In the genomic region with DNA sequence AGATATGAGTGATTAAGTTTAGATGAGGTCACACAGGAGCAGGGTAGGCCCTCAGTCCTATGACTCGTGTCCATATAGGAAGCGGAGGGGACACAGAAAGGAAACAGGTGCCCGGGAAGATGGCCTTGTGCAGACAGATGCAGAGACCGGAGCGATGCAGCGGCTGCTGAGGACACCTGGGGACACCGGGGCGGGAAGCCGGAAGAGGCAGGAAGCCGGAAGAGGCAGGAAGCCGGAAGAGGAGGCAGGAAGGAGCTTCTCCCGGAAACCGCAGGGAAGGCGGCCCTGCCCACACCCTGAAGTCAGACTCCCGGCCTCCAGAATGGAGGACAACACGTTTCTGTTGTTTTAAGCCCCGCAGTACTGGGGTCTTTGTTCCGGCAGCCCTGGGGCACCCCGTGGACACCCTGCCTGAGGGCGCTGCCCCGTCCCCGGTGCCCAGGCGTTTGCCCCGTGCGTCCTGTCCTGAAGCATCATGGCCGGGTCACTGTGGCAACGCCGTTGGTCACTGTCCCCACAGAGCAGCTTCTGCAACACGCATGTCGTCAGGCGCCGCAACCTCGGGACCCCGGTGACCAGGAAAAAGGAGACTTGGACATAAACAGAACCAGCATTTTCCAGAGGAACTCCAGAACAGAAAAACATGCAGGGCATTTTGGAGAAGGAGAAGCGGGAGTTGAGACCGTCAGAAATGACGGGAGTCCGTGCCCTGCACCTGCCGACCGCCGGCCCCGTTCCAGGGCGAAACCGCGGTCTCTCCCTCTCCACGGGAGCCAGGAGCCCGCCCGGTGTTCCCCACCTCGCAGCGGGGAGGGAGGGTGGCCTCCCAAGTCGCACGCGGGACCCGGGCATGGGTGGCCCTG, we compare ENCODE assay signal across 9 cellular contexts.
DNase-seq lines count a peak whose midpoint lies in the region; ATAC-seq, FAIRE-seq and TF ChIP-seq lines count a peak whose summit lies in the region.
"Had no signal": no experiment of that assay in that cellular context is flagged by ENCODE, and none has a peak within 500 bp of the region (broad histone marks: within the 10 kb centered on the region; RNA-seq: fewer than 3 reads in every experiment).

No MANE protein-coding gene starts in this region.

- peaks cover 17 to 78% of the 10 kb centered on the region in 2 experiments for H3K27me3 ChIP-seq in HepG2 (ENCODE audit: control insufficient read depth in 1 of 2, insufficient read depth in 2 of 2, low read length in 2 of 2)
- H3K27me3 ChIP-seq in thymus (ENCODE audit: control insufficient read depth, insufficient read depth): peaks cover 22% of the 10 kb centered on the region

- H3K4me1 ChIP-seq in HepG2 (ENCODE audit: insufficient read depth, low read length): no peaks in the 10 kb centered on the region
- peaks cover 4% of the 10 kb centered on the region for H3K4me1 ChIP-seq in thymus (ENCODE audit: control insufficient read depth, insufficient read depth, low read length)
- H3K4me1 ChIP-seq: SJSA1 had no signal

- no peak for TF ChIP-seq RAD21 in HepG2 (CRISPR knock-in tag; IDR thresholded peaks at IDR 0.05)

- CTCF ChIA-PET in HepG2 (lab: Yijun Ruan, JAX; ENCODE audit: low intra/inter-chr PET ratio, low total read pairs): no interaction called here

- no peaks in the 10 kb centered on the region for H3K79me2 ChIP-seq in HepG2 (ENCODE audit: insufficient read depth, low read length)

- no peak overlapping the region for H2AFZ ChIP-seq in HepG2 (ENCODE audit: low read length)

- H3K4me3 ChIP-seq in HepG2 (replicated peaks in 1 of 3; ENCODE audit: insufficient read depth in 1 of 3, low read depth in 2 of 3, low read length in 3 of 3) (no peak overlapping the region), thymus (ENCODE audit: low read length) (peak overlapping the region; percentile 40)
- H3K4me3 ChIP-seq: SJSA1 had no signal

- in situ Hi-C loops in HepG2 (cut with HindIII; ENCODE audit: extremely low pct_ligation_motif_present, low pct_unique_long_range_greater_than_20kb): no loop called here

- BruUV-seq in HepG2 (replicated peaks; lab: Mats Ljungman, UMichigan): no TSS peak

- H4K20me1 ChIP-seq in HepG2 (ENCODE audit: insufficient read depth, low read length): no peaks in the 10 kb centered on the region; the same call in 1 of the 2 replicates

- ATAC-seq in HepG2 (no peak), sciatic nerve (no peak), HG02840 (IDR thresholded peaks at IDR 0.05; ENCODE audit: low FRiP score, unreplicated experiment) (no peak)

- DNase-seq in activated naive CD4-positive, alpha-beta T cell treated with Interleukin-2 at 50 U/mL for 16 hours: peak; percentile 49
- DNase-seq in activated naive CD4-positive, alpha-beta T cell (lab: John Stamatoyannopoulos, UW): no peak
- DNase-seq in activated CD4-positive, alpha-beta T cell treated with anti-CD3 and anti-CD28 coated beads, Interleukin-2, amount 50 U/mL, for 48 hours: peak; percentile 60 to 67
- DNase-seq in HepG2 (ENCODE audit: low spot score) (no peak), sciatic nerve (ENCODE audit: low spot score) (no peak), HT-29 (ENCODE audit: low spot score) (no peak)

- no peak overlapping the region for H3K27ac ChIP-seq in HepG2 (ENCODE audit: extremely low read length, insufficient read depth, low read length)
- H3K27ac ChIP-seq in thymus (ENCODE audit: low read depth): no peak overlapping the region
- H3K27ac ChIP-seq: SJSA1 had no signal

- 57% methylated on average over 25 of the region's 54 CpGs for WGBS in HepG2 (ENCODE audit: low lambda C conversion rate)
- 26% methylated on average over 54 of the region's 54 CpGs for whole genome bisulfite sequencing in thymus

- TF ChIP-seq EP300 in HepG2 (IDR thresholded peaks at IDR 0.05; ENCODE audit: low read depth in 2 of 2, low read length in 2 of 2): no peak
- TF ChIP-seq EP300 in HepG2 (CRISPR knock-in tag; IDR thresholded peaks at IDR 0.05; ENCODE audit: borderline replicate concordance): no peak

- no peak for TF ChIP-seq CTCF in HepG2 (CRISPR knock-in tag; IDR thresholded peaks at IDR 0.05)

- H3K9ac ChIP-seq in HepG2 (ENCODE audit: insufficient read depth, low read depth, low read length): no peak overlapping the region

- H3K9me3 ChIP-seq in HepG2 (ENCODE audit: low read length): no peaks in the 10 kb centered on the region
- H3K9me3 ChIP-seq in thymus (ENCODE audit: control insufficient read depth): no peaks in the 10 kb centered on the region
- H3K9me3 ChIP-seq: SJSA1 had no signal

- intact Hi-C loops in HepG2 (cut with micrococcal nuclease; ENCODE audit: unreplicated experiment) (loop anchor here (10.0 kb wide), 1 partner anchor 289 kb away; no protein-coding TSS in a partner anchor), sciatic nerve (cut with DNase I) (no loop called here)

- 0 out of 2 replicates have a peak overlapping the region, but pooled peaks have one; percentile 2 for H3K4me2 ChIP-seq in HepG2 (ENCODE audit: low read depth, low read length)

- TF ChIP-seq POLR2A in HepG2 (IDR thresholded peaks at IDR 0.05; ENCODE audit: insufficient read depth in 1 of 2, low read depth in 2 of 2, low read length in 2 of 2): no peak

- H3K36me3 ChIP-seq in HepG2 (replicated peaks in 1 of 2; ENCODE audit: control insufficient read depth in 1 of 2, insufficient read depth in 2 of 2, low read length in 2 of 2): no peaks in the 10 kb centered on the region
- H3K36me3 ChIP-seq in thymus (ENCODE audit: control insufficient read depth, insufficient read depth): no peaks in the 10 kb centered on the region
- H3K36me3 ChIP-seq: SJSA1 had no signal

- FAIRE-seq in HepG2 (lab: Jason Lieb, UNC): no peak

- POLR2A ChIA-PET in HepG2 (lab: Yijun Ruan, JAX): no interaction called here

TF ChIP-seq in HepG2, 621 proteins besides CTCF, POLR2A, EP300 and RAD21:
- no peak for TF ChIP-seq FLYWCH1 (CRISPR knock-in tag; IDR thresholded peaks at IDR 0.05)
- no peak for TF ChIP-seq ZFP41 (CRISPR knock-in tag; IDR thresholded peaks at IDR 0.05; ENCODE audit: borderline replicate concordance)
- no peak for TF ChIP-seq FOXO1 (CRISPR knock-in tag; IDR thresholded peaks at IDR 0.05)
- 0 out of 2 replicates have a peak, but pooled peaks have one; percentile 44 for TF ChIP-seq KLF15 (CRISPR knock-in tag; IDR thresholded peaks at IDR 0.05; ENCODE audit: borderline replicate concordance)
- TF ChIP-seq BRD4 (CRISPR knock-in tag; IDR thresholded peaks at IDR 0.05): no peak
- TF ChIP-seq, protein P1, sequence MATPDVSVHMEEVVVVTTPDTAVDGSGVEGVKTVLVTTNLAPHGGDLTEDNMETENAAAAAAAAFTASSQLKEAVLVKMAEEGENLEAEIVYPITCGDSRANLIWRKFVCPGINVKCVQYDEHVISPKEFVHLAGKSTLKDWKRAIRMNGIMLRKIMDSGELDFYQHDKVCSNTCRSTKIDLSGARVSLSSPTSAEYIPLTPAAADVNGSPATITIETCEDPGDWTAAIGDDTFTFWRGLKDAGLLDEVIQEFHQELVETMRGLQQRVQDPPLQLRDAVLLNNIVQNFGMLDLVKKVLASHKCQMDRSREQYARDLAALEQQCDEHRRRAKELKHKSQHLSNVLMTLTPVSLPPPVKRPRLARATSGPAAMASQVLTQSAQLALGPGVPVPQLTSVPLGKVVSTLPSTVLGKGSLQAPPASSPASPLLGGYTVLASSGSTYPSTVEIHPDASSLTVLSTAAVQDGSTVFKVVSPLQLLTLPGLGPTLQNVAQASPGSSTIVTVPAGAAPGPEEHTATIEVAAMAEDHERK (CRISPR knock-in tag; IDR thresholded peaks at IDR 0.05; ENCODE audit: low read depth): no peak
- no peak for TF ChIP-seq ZFP90 (CRISPR knock-in tag; IDR thresholded peaks at IDR 0.05; ENCODE audit: borderline replicate concordance)
- peak; percentile 47 for TF ChIP-seq GABPA (IDR thresholded peaks at IDR 0.05; ENCODE audit: low read depth, low read length)
- TF ChIP-seq GABPA (CRISPR knock-in tag; IDR thresholded peaks at IDR 0.05; ENCODE audit: low read depth): peak; percentile 78
- TF ChIP-seq MAZ (IDR thresholded peaks at IDR 0.05; ENCODE audit: borderline replicate concordance, low read depth, low read length): no peak
- no peak for TF ChIP-seq MAZ (CRISPR knock-in tag; IDR thresholded peaks at IDR 0.05; ENCODE audit: low read depth)
- TF ChIP-seq PCBP1 (IDR thresholded peaks at IDR 0.05; ENCODE audit: borderline replicate concordance, low read depth, low read length): no peak
- no peak for TF ChIP-seq SETDB1 (CRISPR knock-in tag; IDR thresholded peaks at IDR 0.05; ENCODE audit: borderline replicate concordance)
- 0 out of 2 replicates have a peak, but pooled peaks have one; percentile 18 for TF ChIP-seq MTF2 (CRISPR knock-in tag; IDR thresholded peaks at IDR 0.05; ENCODE audit: borderline replicate concordance)
- TF ChIP-seq, protein P2, sequence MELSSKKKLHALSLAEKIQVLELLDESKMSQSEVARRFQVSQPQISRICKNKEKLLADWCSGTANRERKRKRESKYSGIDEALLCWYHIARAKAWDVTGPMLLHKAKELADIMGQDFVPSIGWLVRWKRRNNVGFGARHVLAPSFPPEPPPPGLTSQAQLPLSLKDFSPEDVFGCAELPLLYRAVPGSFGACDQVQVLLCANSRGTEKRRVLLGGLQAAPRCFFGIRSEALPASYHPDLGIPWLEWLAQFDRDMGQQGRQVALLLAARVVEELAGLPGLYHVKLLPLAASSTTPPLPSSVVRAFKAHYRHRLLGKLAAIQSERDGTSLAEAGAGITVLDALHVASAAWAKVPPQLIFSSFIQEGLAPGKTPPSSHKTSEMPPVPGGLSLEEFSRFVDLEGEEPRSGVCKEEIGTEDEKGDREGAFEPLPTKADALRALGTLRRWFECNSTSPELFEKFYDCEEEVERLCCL (CRISPR knock-in tag; IDR thresholded peaks at IDR 0.05; ENCODE audit: borderline replicate concordance): no peak
- TF ChIP-seq, protein P3, sequence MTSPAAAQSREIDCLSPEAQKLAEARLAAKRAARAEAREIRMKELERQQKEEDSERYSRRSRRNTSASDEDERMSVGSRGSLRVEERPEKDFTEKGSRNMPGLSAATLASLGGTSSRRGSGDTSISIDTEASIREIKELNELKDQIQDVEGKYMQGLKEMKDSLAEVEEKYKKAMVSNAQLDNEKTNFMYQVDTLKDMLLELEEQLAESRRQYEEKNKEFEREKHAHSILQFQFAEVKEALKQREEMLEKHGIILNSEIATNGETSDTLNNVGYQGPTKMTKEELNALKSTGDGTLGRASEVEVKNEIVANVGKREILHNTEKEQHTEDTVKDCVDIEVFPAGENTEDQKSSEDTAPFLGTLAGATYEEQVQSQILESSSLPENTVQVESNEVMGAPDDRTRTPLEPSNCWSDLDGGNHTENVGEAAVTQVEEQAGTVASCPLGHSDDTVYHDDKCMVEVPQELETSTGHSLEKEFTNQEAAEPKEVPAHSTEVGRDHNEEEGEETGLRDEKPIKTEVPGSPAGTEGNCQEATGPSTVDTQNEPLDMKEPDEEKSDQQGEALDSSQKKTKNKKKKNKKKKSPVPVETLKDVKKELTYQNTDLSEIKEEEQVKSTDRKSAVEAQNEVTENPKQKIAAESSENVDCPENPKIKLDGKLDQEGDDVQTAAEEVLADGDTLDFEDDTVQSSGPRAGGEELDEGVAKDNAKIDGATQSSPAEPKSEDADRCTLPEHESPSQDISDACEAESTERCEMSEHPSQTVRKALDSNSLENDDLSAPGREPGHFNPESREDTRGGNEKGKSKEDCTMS (CRISPR knock-in tag; conservative IDR thresholded peaks at IDR 0.05): no peak
TF ChIP-seq in HepG2: peak in this region for 3.

Comparison
In these comparisons a context has a peak if more than half of its experiments do, and no peak if none do; other contexts are left out.
1. DNase-seq: peak in activated naive CD4-positive, alpha-beta T cell treated with Interleukin-2 at 50 U/mL for 16 hours (single experiment) and activated CD4-positive, alpha-beta T cell treated with anti-CD3 and anti-CD28 coated beads, Interleukin-2, amount 50 U/mL, for 48 hours (2 of 2); none in activated naive CD4-positive, alpha-beta T cell (0 of 4), HepG2 (single experiment), sciatic nerve (single experiment) and HT-29 (single experiment).